In genomic region chr19:38975861-38976271, GRCh38 we compare ENCODE assay signal across 9 cellular contexts. TPM values are rescaled to one million over a fixed set of nuclear protein-coding genes. Genes with fewer than 3 reads are reported as not detected.
DNase-seq lines count a peak whose midpoint lies in the region; ATAC-seq, FAIRE-seq and TF ChIP-seq lines count a peak whose summit lies in the region.
"Had no signal": no experiment of that assay in that cellular context is flagged by ENCODE, and none has a peak within 500 bp of the region (broad histone marks: within the 10 kb centered on the region; RNA-seq: fewer than 3 reads in every experiment).

No MANE protein-coding gene starts in this region.

- peak; percentile 31 for DNase-seq in NCI-H748 (lab: John Stamatoyannopoulos, UW; ENCODE audit: unreplicated experiment)
- no peak for DNase-seq in NCI-H748 treated with DMSO at 0.1 percent for 48 hours (lab: John Stamatoyannopoulos, UW)
- no peak for DNase-seq in bronchial epithelial cell (ENCODE audit: low read depth)
- peak; percentile 67 for DNase-seq in left lobe of liver (ENCODE audit: low spot score)
- DNase-seq in testis: peak; percentile 32
- no peak for DNase-seq in occipital lobe (lab: John Stamatoyannopoulos, UW)
- no peak for DNase-seq in GM10248 (ENCODE audit: extremely low spot score)

- H3K4me1 ChIP-seq in testis: peaks cover 4% of the 10 kb centered on the region

- intact Hi-C loops in testis (cut with DNase I; ENCODE audit: low total_unique reads): no loop called here

- peak; percentile 54 for ATAC-seq in left lobe of liver
- ATAC-seq in GM19395 (IDR thresholded peaks at IDR 0.05; ENCODE audit: unreplicated experiment): no peak

- CTCF ChIA-PET in GM10248 (lab: Yijun Ruan, JAX): interaction anchor here (0.7 to 2.6 kb wide), 12 partner anchors 9 to 573 kb away, joined by 3 to 20 read pairs (median 4); partner anchors contain the start of gene FAM98C

- TF ChIP-seq CTCF in bronchial epithelial cell (IDR thresholded peaks at IDR 0.05; ENCODE audit: insufficient read depth, low read length, severe bottlenecking): no peak
- TF ChIP-seq CTCF in testis (IDR thresholded peaks at IDR 0.05): no peak
- no peak for TF ChIP-seq CTCF in GM10248 (IDR thresholded peaks at IDR 0.05; ENCODE audit: control extremely low read depth, extremely low read depth, low read depth, missing control alignments)

- POLR2A ChIA-PET in GM10248 (lab: Yijun Ruan, JAX): no interaction called here

- H3K27me3 ChIP-seq in bronchial epithelial cell (ENCODE audit: control insufficient read depth, insufficient read depth, low read length) (no peaks in the 10 kb centered on the region), testis (no peaks in the 10 kb centered on the region)

- no peaks in the 10 kb centered on the region for H3K36me3 ChIP-seq in bronchial epithelial cell (ENCODE audit: control insufficient read depth, insufficient read depth, low read length)
- no peaks in the 10 kb centered on the region for H3K36me3 ChIP-seq in testis (ENCODE audit: low read depth, missing control alignments)

- H3K27ac ChIP-seq in testis: peak overlapping the region; percentile 64 to 90
- H3K27ac ChIP-seq: C4-2B had no signal

- H3K4me3 ChIP-seq in bronchial epithelial cell (ENCODE audit: low read depth, low read length) (peak overlapping the region; percentile 64), testis (peak overlapping the region; percentile 60 to 76)

- FAIRE-seq in bronchial epithelial cell (lab: Jason Lieb, UNC): no peak

- 5 to 11% methylated on average over 5 to 22 of the region's 22 CpGs for WGBS in testis, 2 donors

- no peak for TF ChIP-seq POLR2A in testis (IDR thresholded peaks at IDR 0.05)

- no peaks in the 10 kb centered on the region for H3K9me3 ChIP-seq in testis

RNA-seq across cellular contexts. Expression of gene FBXO17, which starts 0.3 kb away (rescaled TPM):
- total RNA-seq in bronchial epithelial cell (5.0 and 11.6 TPM in 2 replicates), left lobe of liver (64.3 TPM), testis (10 to 100 TPM; 11.8 to 14.2 TPM), occipital lobe (3.6 TPM)
- polyA plus RNA-seq in testis (ENCODE audit: insufficient read depth, low read depth, low replicate concordance): 10.3 TPM

RNA-seq across cellular contexts. Expression of gene MRPS12, which starts 45.1 kb away (rescaled TPM):
- total RNA-seq in bronchial epithelial cell (56.5 and 62.4 TPM in 2 replicates), left lobe of liver (24.2 TPM), testis (10 to 100 TPM; 48.3 to 49.6 TPM), occipital lobe (13.1 TPM)
- polyA plus RNA-seq in testis (ENCODE audit: insufficient read depth, low read depth, low replicate concordance): 31.1 TPM

RNA-seq across cellular contexts. Expression of gene SARS2, which starts 45.3 kb away (rescaled TPM):
- total RNA-seq in bronchial epithelial cell: 5.4 and 8.2 TPM in 2 replicates
- total RNA-seq in left lobe of liver: 12.8 TPM
- 10 to 100 TPM; 55.3 to 68.0 TPM for total RNA-seq in testis
- polyA plus RNA-seq in testis (ENCODE audit: insufficient read depth, low read depth, low replicate concordance): 33.5 TPM
- 5.0 TPM for total RNA-seq in occipital lobe

RNA-seq across cellular contexts. Expression of gene FBXO27, which starts 56.5 kb away (rescaled TPM):
- total RNA-seq in bronchial epithelial cell (5.3 and 5.8 TPM in 2 replicates), left lobe of liver (15.9 TPM), testis (10 to 100 TPM; 11.3 to 16.5 TPM), occipital lobe (5.6 TPM)
- polyA plus RNA-seq in testis (ENCODE audit: insufficient read depth, low read depth, low replicate concordance): 15.5 TPM

Comparison
In these comparisons a context has a peak if more than half of its experiments do, and no peak if none do; other contexts are left out.
1. DNase-seq: peak in NCI-H748 (single experiment), left lobe of liver (single experiment) and testis (single experiment); none in NCI-H748 treated with DMSO at 0.1 percent for 48 hours (single experiment), bronchial epithelial cell (single experiment), occipital lobe (single experiment) and GM10248 (single experiment).